8 cellular contexts compared by ENCODE assay signal in genomic region chr9:125241000-125241862, GRCh38. TPM values are rescaled to one million over a fixed set of nuclear protein-coding genes. Genes with fewer than 3 reads are reported as not detected.
A peak's percentile ranks its signal among the peaks of the same experiment; 100 is the strongest.
DNase-seq lines count a peak whose midpoint lies in the region; ATAC-seq and TF ChIP-seq lines count a peak whose summit lies in the region.

Gene HSPA5, minus strand, starts transcription at chr9:125241343. Its CDS starts 217 bp downstream, at chr9:125241126.

- H3K4me3 ChIP-seq in AG04450 (ENCODE audit: low read depth, low read length): peak within 1 kb of the TSS; percentile 100
- H3K4me3 ChIP-seq in WERI-Rb-1 (ENCODE audit: low read depth, low read length): peak within 1 kb of the TSS; percentile 87
- peak within 1 kb of the TSS; percentile 89 to 100 (median 96) for H3K4me3 ChIP-seq in mammary epithelial cell (replicated peaks in 1 of 3; ENCODE audit: insufficient read depth in 1 of 3, low read depth in 2 of 3, low read length in 3 of 3)
- peak within 1 kb of the TSS; percentile 100 for H3K4me3 ChIP-seq in iPS-20b (ENCODE audit: low read length)
- peak within 1 kb of the TSS; percentile 72 to 91 (median 85) for H3K4me3 ChIP-seq in skin epidermis

- TF ChIP-seq CTCF in AG04450 (IDR thresholded peaks at IDR 0.05; ENCODE audit: low read depth, low read length): no peak
- peak; percentile 38; the same call in 1 of the 2 replicates for TF ChIP-seq CTCF in WERI-Rb-1 (IDR thresholded peaks at IDR 0.05; ENCODE audit: low read depth, low read length)
- TF ChIP-seq CTCF in mammary epithelial cell (conservative IDR thresholded peaks at IDR 0.05 in 1 of 2, IDR thresholded peaks at IDR 0.05 in 1 of 2; ENCODE audit: extremely low read depth in 1 of 2, insufficient read depth in 1 of 2, low read depth in 1 of 2, low read length in 2 of 2): peak in 1 of 2 donors; percentile 20

- H3K36me3 ChIP-seq in WERI-Rb-1 (peaks cover 49% of the 10 kb centered on the region), mammary epithelial cell (ENCODE audit: insufficient read depth, low read length) (peaks cover 27% of the 10 kb centered on the region), iPS-20b (ENCODE audit: insufficient read depth, low read depth, low read length) (peaks cover 42% of the 10 kb centered on the region)

- H3K4me1 ChIP-seq in mammary epithelial cell (ENCODE audit: insufficient read depth, low read length) (peaks cover 35% of the 10 kb centered on the region), iPS-20b (ENCODE audit: insufficient read depth, low read length) (peaks cover 3% of the 10 kb centered on the region; the same call in 1 of the 2 replicates)

- H4K20me1 ChIP-seq in mammary epithelial cell (ENCODE audit: insufficient read depth, low read length): peaks cover 18% of the 10 kb centered on the region

- H3K9ac ChIP-seq in mammary epithelial cell (ENCODE audit: insufficient read depth, low read length) (peak within 1 kb of the TSS; percentile 88), iPS-20b (ENCODE audit: low read depth, low read length) (peak within 1 kb of the TSS; percentile 100)

- no peaks in the 10 kb centered on the region for H3K27me3 ChIP-seq in AG04450 (ENCODE audit: control insufficient read depth, insufficient read depth, low read length)
- no peaks in the 10 kb centered on the region for H3K27me3 ChIP-seq in WERI-Rb-1 (ENCODE audit: insufficient read depth, low read depth, severe bottlenecking)
- H3K27me3 ChIP-seq in mammary epithelial cell (ENCODE audit: insufficient read depth, low read length): no peaks in the 10 kb centered on the region
- H3K27me3 ChIP-seq in iPS-20b (ENCODE audit: insufficient read depth, low read length): no peaks in the 10 kb centered on the region

- peak within 1 kb of the TSS; percentile 99 for H3K27ac ChIP-seq in AG04450 (ENCODE audit: low read depth, low read length)
- H3K27ac ChIP-seq in WERI-Rb-1: peak within 1 kb of the TSS; percentile 91
- peak within 1 kb of the TSS; percentile 87 for H3K27ac ChIP-seq in mammary epithelial cell (ENCODE audit: insufficient read depth, low read depth, low read length)
- H3K27ac ChIP-seq in iPS-20b (ENCODE audit: low read length): peak within 1 kb of the TSS; percentile 100
- H3K27ac ChIP-seq in skin epidermis: peak within 1 kb of the TSS; percentile 70 to 99 (median 94)

- H3K4me2 ChIP-seq in mammary epithelial cell (ENCODE audit: insufficient read depth, low read depth, low read length): peak within 1 kb of the TSS; percentile 82

- under 1% methylated on average over 21 of the region's 59 CpGs for WGBS in mammary epithelial cell (ENCODE audit: low coverage, missing lambda C conversion rate)

- in situ Hi-C loops in mammary epithelial cell (cut with MboI; ENCODE audit: low sequenced_read_pairs in 2 of 2): no loop called here

- POLR2A ChIA-PET in AG04450 (lab: Yijun Ruan, JAX): interaction anchor here (0.6 to 2.4 kb wide), 39 partner anchors 8 to 582 kb away, joined by 3 to 37 read pairs (median 4); partner anchors contain the start of genes ARPC5L, GAPVD1, GOLGA1 and RABEPK

- CTCF ChIA-PET in AG04450 (lab: Charles Lee) (interaction anchor here (1.7 kb wide), 1 partner anchor 19 kb away, joined by 4 read pairs; no protein-coding TSS in a partner anchor), mammary epithelial cell (lab: Charles Lee; ENCODE audit: low non-redundant PET) (no interaction called here)

- intact Hi-C loops in mammary epithelial cell (cut with micrococcal nuclease): loop anchor here (5.0 kb wide), 2 partner anchors 86 to 829 kb away; no protein-coding TSS in a partner anchor

- H3K9me3 ChIP-seq in AG04450 (ENCODE audit: control insufficient read depth, insufficient read depth, low read length) (peaks cover 4% of the 10 kb centered on the region; the same call in 1 of the 2 replicates), WERI-Rb-1 (ENCODE audit: severe bottlenecking) (no peaks in the 10 kb centered on the region), mammary epithelial cell (replicated peaks; ENCODE audit: insufficient read depth, low read length) (no peaks in the 10 kb centered on the region), iPS-20b (ENCODE audit: insufficient read depth, low read depth, low read length) (no peaks in the 10 kb centered on the region)

- H3K79me2 ChIP-seq in mammary epithelial cell (ENCODE audit: insufficient read depth, low read length): peaks cover 56% of the 10 kb centered on the region

- H2AFZ ChIP-seq in mammary epithelial cell (ENCODE audit: low read depth, low read length): peak within 1 kb of the TSS; percentile 88

- peak; percentile 86 for ATAC-seq in GM18873 (IDR thresholded peaks at IDR 0.05; ENCODE audit: low FRiP score, unreplicated experiment)
- peak; percentile 92 for ATAC-seq in HG03139 (IDR thresholded peaks at IDR 0.05; ENCODE audit: unreplicated experiment)

- dilution Hi-C loops in mammary epithelial cell (cut with HindIII; ENCODE audit: low sequenced_read_pairs): no loop called here

- TSS peak; percentile 56 for BruUV-seq in mammary epithelial cell (replicated peaks; lab: Mats Ljungman, UMichigan)

- DNase-seq in AG04450 (ENCODE audit: low read depth, low spot score) (peak; percentile 99), NCI-H2227 (lab: John Stamatoyannopoulos, UW; ENCODE audit: unreplicated experiment) (peak; percentile 97), WERI-Rb-1 (peak; percentile 100), mammary epithelial cell (peak; percentile 99)

RNA-seq across cellular contexts. Expression of gene HSPA5, which starts in this region (rescaled TPM):
- polyA plus RNA-seq in AG04450 (2011; rRNA removed) (477 and 591 TPM in 2 replicates), mammary epithelial cell (237 TPM)
- polyA minus RNA-seq in AG04450 (2011; rRNA and poly(A)+ RNA removed): 298 and 337 TPM in 2 replicates
- 100 to 1,000 TPM; 126 to 485 TPM for total RNA-seq in mammary epithelial cell
- polyA minus RNA-seq in mammary epithelial cell: 229 TPM

Comparison
In these comparisons a context has a peak if more than half of its experiments do, and no peak if none do; other contexts are left out.
1. Peak in every context shown above with its lines: DNase-seq, ATAC-seq, H3K4me3 ChIP-seq and H3K27ac ChIP-seq.